Comparison of ENCODE assay signal across 8 cellular contexts in genomic region chr11:130070829-130071205, GRCh38. TPM values are rescaled to one million over a fixed set of nuclear protein-coding genes. Genes with fewer than 3 reads are reported as not detected.
DNase-seq lines count a peak whose midpoint lies in the region; ATAC-seq, FAIRE-seq and TF ChIP-seq lines count a peak whose summit lies in the region.

No MANE protein-coding gene starts in this region.

- H2AFZ ChIP-seq in KMS-11 (ENCODE audit: low read depth): no peak overlapping the region

- DNase-seq in BE2C: no peak
- peak; percentile 24 for DNase-seq in amniotic epithelial cell (ENCODE audit: low read depth)
- peak; percentile 25 for DNase-seq in stimulated activated CD8-positive, alpha-beta memory T cell treated with anti-CD3 and anti-CD28 coated beads, Interleukin-4, amount 100 ng/mL, for 48 hours
- DNase-seq in RCC 7860 (ENCODE audit: low spot score): no peak

- no peak overlapping the region for H3K9ac ChIP-seq in KMS-11

- H3K9me3 ChIP-seq in BE2C: no peaks in the 10 kb centered on the region
- H3K9me3 ChIP-seq in iPS-18c (ENCODE audit: control insufficient read depth, insufficient read depth, low read length): no peaks in the 10 kb centered on the region

- peaks cover 32% of the 10 kb centered on the region; the same call in 1 of the 2 replicates for H3K79me2 ChIP-seq in KMS-11 (ENCODE audit: insufficient read depth, low read depth)

- ATAC-seq in HG03378 (IDR thresholded peaks at IDR 0.05; ENCODE audit: unreplicated experiment): no peak
- ATAC-seq in GM18498 (IDR thresholded peaks at IDR 0.05; ENCODE audit: unreplicated experiment): no peak

- no peaks in the 10 kb centered on the region; the same call in 1 of the 2 replicates for H3K4me1 ChIP-seq in BE2C
- H3K4me1 ChIP-seq in KMS-11 (ENCODE audit: low read depth, poor library complexity, severe bottlenecking): peaks cover 8% of the 10 kb centered on the region

- H4K20me1 ChIP-seq in KMS-11 (ENCODE audit: insufficient read depth): no peaks in the 10 kb centered on the region

- FAIRE-seq in RCC 7860 (lab: Jason Lieb, UNC): no peak

- no peak for TF ChIP-seq CTCF in BE2C (IDR thresholded peaks at IDR 0.05; ENCODE audit: low read depth, low read length)
- no peak for TF ChIP-seq CTCF in KMS-11 (conservative IDR thresholded peaks at IDR 0.05; ENCODE audit: low read depth, low read length)

- peak overlapping the region; percentile 92 for H3K4me2 ChIP-seq in KMS-11

- H3K4me3 ChIP-seq in BE2C (ENCODE audit: low read depth, low read length) (peak overlapping the region; percentile 79), KMS-11 (IDR thresholded peaks at IDR 0.05; ENCODE audit: insufficient read depth, low read depth, low read length) (no peak overlapping the region), iPS-18c (ENCODE audit: insufficient read depth, low read depth, low read length) (peak overlapping the region; percentile 85)

- no peaks in the 10 kb centered on the region for H3K36me3 ChIP-seq in BE2C
- no peaks in the 10 kb centered on the region for H3K36me3 ChIP-seq in KMS-11 (ENCODE audit: insufficient read depth)

- H3K27ac ChIP-seq in KMS-11: no peak overlapping the region

- H3K27me3 ChIP-seq in BE2C: no peaks in the 10 kb centered on the region
- no peaks in the 10 kb centered on the region for H3K27me3 ChIP-seq in KMS-11 (ENCODE audit: insufficient read depth, low read depth)

RNA-seq across cellular contexts. Expression of gene APLP2, which starts 1.1 kb away (rescaled TPM):
- polyA plus RNA-seq in BE2C (2012; ENCODE audit: insufficient read depth, insufficient read length, low read depth): 156 TPM

Comparison
In these comparisons a context has a peak if more than half of its experiments do, and no peak if none do; other contexts are left out.
1. DNase-seq: peak in amniotic epithelial cell (single experiment) and stimulated activated CD8-positive, alpha-beta memory T cell treated with anti-CD3 and anti-CD28 coated beads, Interleukin-4, amount 100 ng/mL, for 48 hours (single experiment); none in BE2C (single experiment) and RCC 7860 (single experiment).